ENCODE assay signal across 9 cellular contexts in genomic region chr19:6587093-6587820, GRCh38. TPM values are rescaled to one million over a fixed set of nuclear protein-coding genes. Genes with fewer than 3 reads are reported as not detected.
DNase-seq lines count a peak whose midpoint lies in the region; ATAC-seq and TF ChIP-seq lines count a peak whose summit lies in the region.
"Had no signal": no experiment of that assay in that cellular context is flagged by ENCODE, and none has a peak within 500 bp of the region (broad histone marks: within the 10 kb centered on the region; RNA-seq: fewer than 3 reads in every experiment).

No MANE protein-coding gene starts in this region.

- H2BK20ac ChIP-seq in H9 (ENCODE audit: low read depth, low read length, poor library complexity, severe bottlenecking), result no peak overlapping the region

- H2BK15ac ChIP-seq in H9 (ENCODE audit: low read depth, low read length), result no peak overlapping the region

- H2BK120ac ChIP-seq in H9 (ENCODE audit: low read depth, low read length, poor library complexity, severe bottlenecking), result no peak overlapping the region

- H3K27ac Mint-ChIP-seq in CD4-positive, CD25-positive, alpha-beta regulatory T cell, result peak overlapping the region in 2 of 3 donors; percentile 6 to 15
- H3K27ac Mint-ChIP-seq in H9, result peak overlapping the region in 1 of 3 experiments; percentile 0; a peak in 1 of 7 replicates
- H3K27ac Mint-ChIP-seq in activated T-helper 1 cell treated with anti-CD3 and anti-CD28 coated beads, Interleukin-12 subunit alpha, Interleukin-12 subunit beta, Interleukin-2, Interleukin-4 antibody, amounts not matched to agents 30 ng/mL and 10 ng/mL and 1 ng/mL, durations not matched to agents 14 hours and 24 hours and 36 hours, result peak overlapping the region; percentile 41

- no peak overlapping the region for H3K27ac ChIP-seq in CD4-positive, CD25-positive, alpha-beta regulatory T cell (ENCODE audit: insufficient read depth, low read length, poor library complexity, severe bottlenecking)
- H3K27ac ChIP-seq in H9 (ENCODE audit: insufficient read length, low read depth, low read length), result no peak overlapping the region
- H3K27ac ChIP-seq in left lung, result no peak overlapping the region
- H3K27ac ChIP-seq in testis, result no peak overlapping the region
- H3K27ac ChIP-seq: SJSA1 had no signal

- H3K9me3 Mint-ChIP-seq in CD4-positive, CD25-positive, alpha-beta regulatory T cell, result peaks cover 0 to 4% (median 0%) of the 10 kb centered on the region in 7 donors
- H3K9me3 Mint-ChIP-seq in H9, result peaks cover 0 to 2% of the 10 kb centered on the region in 2 experiments; a peak in 2 of 5 replicates
- no peaks in the 10 kb centered on the region for H3K9me3 Mint-ChIP-seq in activated T-helper 1 cell treated with anti-CD3 and anti-CD28 coated beads, Interleukin-12 subunit alpha, Interleukin-12 subunit beta, Interleukin-2, Interleukin-4 antibody, amounts not matched to agents 30 ng/mL and 10 ng/mL and 1 ng/mL, durations not matched to agents 14 hours and 24 hours and 36 hours

- H3K79me2 ChIP-seq in H9 (ENCODE audit: insufficient read depth, low read length), result no peaks in the 10 kb centered on the region

- no peak overlapping the region for H4K8ac ChIP-seq in H9 (replicated peaks; ENCODE audit: insufficient read length, low read depth, low read length)

- peak overlapping the region; percentile 56 to 93 (median 86) for H3K4me3 Mint-ChIP-seq in CD4-positive, CD25-positive, alpha-beta regulatory T cell
- peak overlapping the region; percentile 68 to 81 for H3K4me3 Mint-ChIP-seq in H9
- peak overlapping the region; percentile 95 for H3K4me3 Mint-ChIP-seq in activated T-helper 1 cell treated with anti-CD3 and anti-CD28 coated beads, Interleukin-12 subunit alpha, Interleukin-12 subunit beta, Interleukin-2, Interleukin-4 antibody, amounts not matched to agents 30 ng/mL and 10 ng/mL and 1 ng/mL, durations not matched to agents 14 hours and 24 hours and 36 hours

- H3K4me1 Mint-ChIP-seq in CD4-positive, CD25-positive, alpha-beta regulatory T cell, result peaks cover under 1 to 56% (median 26%) of the 10 kb centered on the region in 4 donors
- peaks cover 35 to 41% of the 10 kb centered on the region in 2 experiments for H3K4me1 Mint-ChIP-seq in H9
- peaks cover 50% of the 10 kb centered on the region for H3K4me1 Mint-ChIP-seq in activated T-helper 1 cell treated with anti-CD3 and anti-CD28 coated beads, Interleukin-12 subunit alpha, Interleukin-12 subunit beta, Interleukin-2, Interleukin-4 antibody, amounts not matched to agents 30 ng/mL and 10 ng/mL and 1 ng/mL, durations not matched to agents 14 hours and 24 hours and 36 hours (ENCODE audit: low read depth)

- H3K4me3 ChIP-seq in CD4-positive, CD25-positive, alpha-beta regulatory T cell (ENCODE audit: low read depth, low read length), result peak overlapping the region; percentile 57
- H3K4me3 ChIP-seq in left lung, result no peak overlapping the region
- no peak overlapping the region for H3K4me3 ChIP-seq in testis

- H3K4me2 ChIP-seq in H9 (ENCODE audit: insufficient read depth, insufficient read length, low read length), result peak overlapping the region; percentile 70

- peaks cover 53% of the 10 kb centered on the region for H3K4me1 ChIP-seq in CD4-positive, CD25-positive, alpha-beta regulatory T cell (ENCODE audit: control insufficient read depth, insufficient read depth, low read length, poor library complexity, severe bottlenecking)
- no peaks in the 10 kb centered on the region; the same call in 1 of the 2 replicates for H3K4me1 ChIP-seq in H9 (ENCODE audit: insufficient read depth, low read length)
- H3K4me1 ChIP-seq in left lung, result peaks cover 0 to 27% of the 10 kb centered on the region in 2 donors
- peaks cover 6% of the 10 kb centered on the region for H3K4me1 ChIP-seq in testis

- no peak overlapping the region for H3K23ac ChIP-seq in H9 (ENCODE audit: insufficient read length, low read depth, low read length)

- H2AK5ac ChIP-seq in H9 (ENCODE audit: insufficient read length, low read length), result no peak overlapping the region

- H3K9ac ChIP-seq in H9 (ENCODE audit: extremely low read depth, insufficient read length, low read length), result no peak overlapping the region

- H4K91ac ChIP-seq in H9 (ENCODE audit: insufficient read length, low read depth, low read length), result no peak overlapping the region

- H3K18ac ChIP-seq in H9 (ENCODE audit: insufficient read length, low read depth, low read length), result no peak overlapping the region

- H3K79me1 ChIP-seq in H9 (ENCODE audit: insufficient read depth, low read depth, low read length, poor library complexity, severe bottlenecking), result no peaks in the 10 kb centered on the region

- peaks cover 31% of the 10 kb centered on the region for H3K23me2 ChIP-seq in H9 (ENCODE audit: insufficient read length, low read depth, low read length, poor library complexity, severe bottlenecking)

- no peak overlapping the region; the same call in 1 of the 2 replicates for H3K14ac ChIP-seq in H9 (ENCODE audit: insufficient read depth, low read length)

- no peak overlapping the region for H2BK5ac ChIP-seq in H9 (ENCODE audit: insufficient read length, low read length)

- no peak overlapping the region for H3T11ph ChIP-seq in H9 (ENCODE audit: low read length)

- intact Hi-C loops in activated T-helper 1 cell treated with anti-CD3 and anti-CD28 coated beads, Interleukin-12 subunit alpha, Interleukin-12 subunit beta, Interleukin-2, Interleukin-4 antibody, amounts not matched to agents 30 ng/mL and 10 ng/mL and 1 ng/mL, durations not matched to agents 14 hours and 24 hours and 36 hours (cut with micrococcal nuclease), result loop anchor here (5.0 kb wide), 1 partner anchor 55 kb away; the partner anchor contains the start of gene TNFSF9
- intact Hi-C loops in left lung (cut with DNase I), result no loop called here
- intact Hi-C loops in testis (cut with DNase I; ENCODE audit: low total_unique reads), result no loop called here

- no peak overlapping the region for H3K4ac ChIP-seq in H9 (ENCODE audit: low read depth, low read length)

- TF ChIP-seq CTCF in H9 (conservative IDR thresholded peaks at IDR 0.05) (no peak), left lung (IDR thresholded peaks at IDR 0.05) (no peak), testis (IDR thresholded peaks at IDR 0.05) (no peak)

- DNase-seq in CD4-positive, CD25-positive, alpha-beta regulatory T cell, result peak in 1 of 3 donors; percentile 47
- DNase-seq in H9 (peak; percentile 72), left lung (no peak), testis (no peak), cerebellar cortex (ENCODE audit: low spot score) (no peak)
- no peak for DNase-seq in activated T-helper 1 cell treated with anti-CD3 and anti-CD28 coated beads, Interleukin-12 subunit alpha, Interleukin-12 subunit beta, Interleukin-2, Interleukin-4 antibody, amounts not matched to agents 30 ng/mL and 10 ng/mL and 1 ng/mL, durations not matched to agents 14 hours and 24 hours and 36 hours (ENCODE audit: low spot score)

- peaks cover 9% of the 10 kb centered on the region for H3K27me3 ChIP-seq in CD4-positive, CD25-positive, alpha-beta regulatory T cell (ENCODE audit: control insufficient read depth, insufficient read depth, low read length)
- H3K27me3 ChIP-seq in H9 (ENCODE audit: insufficient read depth, low read length) (peaks cover 35% of the 10 kb centered on the region; the same call in 1 of the 2 replicates), left lung (peaks cover 59 to 94% of the 10 kb centered on the region in 2 donors), testis (no peaks in the 10 kb centered on the region)
- H3K27me3 ChIP-seq: SJSA1 had no signal

- H3K56ac ChIP-seq in H9 (ENCODE audit: insufficient read length, low read depth, low read length), result peak overlapping the region; percentile 7

- H3K27me3 Mint-ChIP-seq in CD4-positive, CD25-positive, alpha-beta regulatory T cell, result peaks cover 40% of the 10 kb centered on the region
- H3K27me3 Mint-ChIP-seq in H9 (ENCODE audit: low read depth), result peaks cover 87% of the 10 kb centered on the region
- peaks cover 28% of the 10 kb centered on the region for H3K27me3 Mint-ChIP-seq in activated T-helper 1 cell treated with anti-CD3 and anti-CD28 coated beads, Interleukin-12 subunit alpha, Interleukin-12 subunit beta, Interleukin-2, Interleukin-4 antibody, amounts not matched to agents 30 ng/mL and 10 ng/mL and 1 ng/mL, durations not matched to agents 14 hours and 24 hours and 36 hours (ENCODE audit: insufficient read depth)

- no peak overlapping the region for H4K5ac ChIP-seq in H9 (ENCODE audit: insufficient read length, low read depth, low read length)

- TF ChIP-seq POLR2A in testis (IDR thresholded peaks at IDR 0.05), result no peak

- H4K20me1 ChIP-seq in H9 (ENCODE audit: control insufficient read depth, insufficient read depth, insufficient read length), result peaks cover 2% of the 10 kb centered on the region

- no peak overlapping the region for H2BK12ac ChIP-seq in H9 (ENCODE audit: insufficient read length, low read depth, low read length)

- peak; percentile 33 to 50 for ATAC-seq in CD4-positive, CD25-positive, alpha-beta regulatory T cell (ENCODE audit: low read depth in 2 of 2)
- ATAC-seq in left lung, result peak; percentile 29
- ATAC-seq in HG03520 (IDR thresholded peaks at IDR 0.05; ENCODE audit: unreplicated experiment), result no peak
- ATAC-seq in HG03442 (IDR thresholded peaks at IDR 0.05; ENCODE audit: unreplicated experiment), result no peak

- H3K9me3 ChIP-seq in CD4-positive, CD25-positive, alpha-beta regulatory T cell (ENCODE audit: control insufficient read depth in 2 of 2, low read length in 2 of 2), result no peaks in the 10 kb centered on the region
- H3K9me3 ChIP-seq in H9 (ENCODE audit: control insufficient read depth, low read depth, low read length), result no peaks in the 10 kb centered on the region
- no peaks in the 10 kb centered on the region for H3K9me3 ChIP-seq in left lung
- no peaks in the 10 kb centered on the region for H3K9me3 ChIP-seq in testis
- H3K9me3 ChIP-seq: SJSA1 had no signal

- no peak overlapping the region for H2AFZ ChIP-seq in H9 (ENCODE audit: low read length)

- WGBS in H9 (ENCODE audit: extremely low coverage, insufficient read length, low lambda C conversion rate), result no CpG with 5 or more reads among the region's 27 CpGs
- WGBS in testis, 2 donors, result 10 to 21% methylated on average over 27 of the region's 27 CpGs

- no peaks in the 10 kb centered on the region for H3K36me3 Mint-ChIP-seq in CD4-positive, CD25-positive, alpha-beta regulatory T cell
- no peaks in the 10 kb centered on the region for H3K36me3 Mint-ChIP-seq in H9 (ENCODE audit: insufficient read depth in 1 of 3, low read depth in 3 of 3)
- peaks cover 19% of the 10 kb centered on the region for H3K36me3 Mint-ChIP-seq in activated T-helper 1 cell treated with anti-CD3 and anti-CD28 coated beads, Interleukin-12 subunit alpha, Interleukin-12 subunit beta, Interleukin-2, Interleukin-4 antibody, amounts not matched to agents 30 ng/mL and 10 ng/mL and 1 ng/mL, durations not matched to agents 14 hours and 24 hours and 36 hours (ENCODE audit: low read depth)

- no peaks in the 10 kb centered on the region for H3K36me3 ChIP-seq in CD4-positive, CD25-positive, alpha-beta regulatory T cell (ENCODE audit: control insufficient read depth, insufficient read depth, low read length)
- H3K36me3 ChIP-seq in left lung (no peaks in the 10 kb centered on the region), testis (ENCODE audit: low read depth, missing control alignments) (no peaks in the 10 kb centered on the region)

RNA-seq across cellular contexts. Expression of gene CD70, which starts 3.7 kb away (rescaled TPM):
- 24.3 TPM for total RNA-seq in CD4-positive, CD25-positive, alpha-beta regulatory T cell
- 10 to 100 TPM; 10.0 to 27.2 (median 17.7) TPM for polyA plus RNA-seq in CD4-positive, CD25-positive, alpha-beta regulatory T cell
- 1.2 and 1.3 TPM in 2 replicates for total RNA-seq in H9 (2021)
- 55.4 and 61.6 TPM in 2 replicates for total RNA-seq in activated T-helper 1 cell treated with anti-CD3 and anti-CD28 coated beads, Interleukin-12 subunit alpha, Interleukin-12 subunit beta, Interleukin-2, Interleukin-4 antibody, amounts not matched to agents 30 ng/mL and 10 ng/mL and 1 ng/mL, durations not matched to agents 14 hours and 24 hours and 36 hours
- under 1 TPM in 1 of 2 donors, not detected in 1; 0.42 TPM for total RNA-seq in left lung
- total RNA-seq in testis, result 1 to 10 TPM in 1 of 2 donors, not detected in 1; 1.0 TPM
- 0.63 TPM for polyA plus RNA-seq in testis (ENCODE audit: insufficient read depth, low read depth, low replicate concordance)

RNA-seq across cellular contexts. Expression of gene TNFSF9, which starts 56.4 kb away (rescaled TPM):
- 4.5 TPM for total RNA-seq in CD4-positive, CD25-positive, alpha-beta regulatory T cell
- 1 to 10 TPM in 1 of 4 donors, under 1 TPM in 3; 0.38 to 2.6 (median 0.50) TPM for polyA plus RNA-seq in CD4-positive, CD25-positive, alpha-beta regulatory T cell
- total RNA-seq in H9 (2021) (1.9 and 2.1 TPM in 2 replicates), left lung (10 to 100 TPM in 1 of 2 donors, 1 to 10 TPM in 1; 5.5 to 10.2 TPM), testis (1 to 10 TPM; 5.7 to 8.4 TPM)
- total RNA-seq in activated T-helper 1 cell treated with anti-CD3 and anti-CD28 coated beads, Interleukin-12 subunit alpha, Interleukin-12 subunit beta, Interleukin-2, Interleukin-4 antibody, amounts not matched to agents 30 ng/mL and 10 ng/mL and 1 ng/mL, durations not matched to agents 14 hours and 24 hours and 36 hours, result 8.0 and 9.7 TPM in 2 replicates
- 3.1 TPM for polyA plus RNA-seq in testis (ENCODE audit: insufficient read depth, low read depth, low replicate concordance)

Comparison
In these comparisons a context has a peak if more than half of its experiments do, and no peak if none do; other contexts are left out.
1. ATAC-seq: peak in CD4-positive, CD25-positive, alpha-beta regulatory T cell (2 of 2) and left lung (single experiment); none in HG03520 (single experiment) and HG03442 (single experiment).
2. RNA of gene CD70, which starts 3.7 kb away (total RNA-seq): 55.4 to 61.6 TPM in activated T-helper 1 cell treated with anti-CD3 and anti-CD28 coated beads, Interleukin-12 subunit alpha, Interleukin-12 subunit beta, Interleukin-2, Interleukin-4 antibody, amounts not matched to agents 30 ng/mL and 10 ng/mL and 1 ng/mL, durations not matched to agents 14 hours and 24 hours and 36 hours and 24.3 TPM in CD4-positive, CD25-positive, alpha-beta regulatory T cell (single experiment); 1.2 to 1.3 TPM in H9, 1.0 TPM in testis and 0.42 TPM in left lung; every median in the first group is over 10 times any median in the second.
3. Peak in every context shown above with its lines, with median percentiles within 50 percentile points of each other: H3K4me3 Mint-ChIP-seq.